Comparison of ENCODE assay signal across 9 cellular contexts in genomic region chr6:50030777-50031562, GRCh38. TPM values are rescaled to one million over a fixed set of nuclear protein-coding genes. Genes with fewer than 3 reads are reported as not detected.
DNase-seq lines count a peak whose midpoint lies in the region; ATAC-seq and TF ChIP-seq lines count a peak whose summit lies in the region.
"Had no signal": no experiment of that assay in that cellular context is flagged by ENCODE, and none has a peak within 500 bp of the region (broad histone marks: within the 10 kb centered on the region; RNA-seq: fewer than 3 reads in every experiment).

No MANE protein-coding gene starts in this region.

- DNase-seq in ELF-1 (ENCODE audit: low read depth, low spot score) (peak; percentile 81), PC-3 (peak; percentile 64), kidney tubule cell (ENCODE audit: low spot score) (peak; percentile 6), activated gamma-delta T cell (lab: John Stamatoyannopoulos, UW) (no peak), NCI-H128 (lab: John Stamatoyannopoulos, UW; ENCODE audit: unreplicated experiment) (no peak)
- DNase-seq in naive thymus-derived CD8-positive, alpha-beta T cell = no peak

- BruUV-seq in PC-3 (replicated peaks; lab: Mats Ljungman, UMichigan) = no TSS peak

- no peaks in the 10 kb centered on the region for H3K4me1 ChIP-seq in PC-3 (ENCODE audit: insufficient read depth, low read length)

- no peaks in the 10 kb centered on the region for H4K20me1 ChIP-seq in PC-3 (ENCODE audit: low read length)

- no peaks in the 10 kb centered on the region for H3K36me3 Mint-ChIP-seq in naive thymus-derived CD8-positive, alpha-beta T cell

- H3K9me3 ChIP-seq in PC-3 (ENCODE audit: low read length) = no peaks in the 10 kb centered on the region

- H3F3A ChIP-seq in PC-3 (ENCODE audit: low read length, unreplicated experiment) = no peaks in the 10 kb centered on the region

- no peaks in the 10 kb centered on the region for H3K36me3 ChIP-seq in PC-3 (ENCODE audit: low read depth, low read length)

- H3K27me3 Mint-ChIP-seq in naive thymus-derived CD8-positive, alpha-beta T cell = no peaks in the 10 kb centered on the region

- peak; percentile 85 for ATAC-seq in HG03159 (IDR thresholded peaks at IDR 0.05; ENCODE audit: unreplicated experiment)
- ATAC-seq in PC-3 = peak; percentile 88
- ATAC-seq in HG03571 (IDR thresholded peaks at IDR 0.05; ENCODE audit: unreplicated experiment) = no peak
- ATAC-seq in naive thymus-derived CD8-positive, alpha-beta T cell = no peak

- H3K9me3 Mint-ChIP-seq in naive thymus-derived CD8-positive, alpha-beta T cell = peaks cover 0 to 35% (median 9%) of the 10 kb centered on the region in 9 donors

- no peaks in the 10 kb centered on the region for H3K9me2 ChIP-seq in PC-3 (replicated peaks; ENCODE audit: low read length)

- no peak overlapping the region for H3K9ac ChIP-seq in PC-3 (ENCODE audit: low read length)

- no peak overlapping the region for H3K27ac ChIP-seq in PC-3 (ENCODE audit: low read length)

- no peaks in the 10 kb centered on the region for H3K4me1 Mint-ChIP-seq in naive thymus-derived CD8-positive, alpha-beta T cell

- intact Hi-C loops in PC-3 (cut with micrococcal nuclease) = loop anchor here (1.0 to 5.0 kb wide), 2 partner anchors 176 to 409 kb away; no protein-coding TSS in a partner anchor

- CTCF ChIA-PET in PC-3 (lab: Charles Lee) = interaction anchor here (0.6 to 0.7 kb wide), 2 partner anchors 32 to 152 kb away, joined by 3 to 4 read pairs; no protein-coding TSS in a partner anchor

- H3K4me3 ChIP-seq in PC-3 (ENCODE audit: low read length) = no peak overlapping the region

- peak overlapping the region; percentile 33 for H2AFZ ChIP-seq in PC-3 (ENCODE audit: low read length)

- H3K4me3 Mint-ChIP-seq in naive thymus-derived CD8-positive, alpha-beta T cell = no peak overlapping the region

- no peak overlapping the region for H3K27ac Mint-ChIP-seq in naive thymus-derived CD8-positive, alpha-beta T cell

- no peaks in the 10 kb centered on the region for H3K79me2 ChIP-seq in PC-3 (ENCODE audit: low read length)

- H3K4me2 ChIP-seq in PC-3 (ENCODE audit: low read length) = peak overlapping the region; percentile 58; the same call in 1 of the 2 replicates

- POLR2A ChIA-PET in PC-3 (lab: Charles Lee; ENCODE audit: unreplicated experiment) = interaction anchor here (0.6 kb wide), 1 partner anchor 10 kb away, joined by 4 read pairs; no protein-coding TSS in a partner anchor
- POLR2A ChIA-PET in naive thymus-derived CD8-positive, alpha-beta T cell (lab: Charles Lee) = no interaction called here

- H3K27me3 ChIP-seq in PC-3 (ENCODE audit: low read length) = peaks cover 33% of the 10 kb centered on the region

- peak; percentile 74 for TF ChIP-seq CTCF in PC-3 (conservative IDR thresholded peaks at IDR 0.05; ENCODE audit: low read depth, low read length)

RNA-seq across cellular contexts. Expression of gene DEFB110, which starts 9.2 kb away (rescaled TPM):
- total RNA-seq in PC-3 (2014; rRNA removed) = not detected in 2 replicates
- total RNA-seq in naive thymus-derived CD8-positive, alpha-beta T cell = not detected
- not detected for polyA plus RNA-seq in naive thymus-derived CD8-positive, alpha-beta T cell
- total RNA-seq: omental fat pad had no signal

RNA-seq across cellular contexts. Expression of gene DEFB112, which starts 18.8 kb away (rescaled TPM):
- not detected in 2 replicates for total RNA-seq in PC-3 (2014; rRNA removed)
- total RNA-seq in naive thymus-derived CD8-positive, alpha-beta T cell = not detected
- not detected for polyA plus RNA-seq in naive thymus-derived CD8-positive, alpha-beta T cell
- total RNA-seq: omental fat pad had no signal

Comparison
In these comparisons a context has a peak if more than half of its experiments do, and no peak if none do; other contexts are left out.
1. DNase-seq: peak in ELF-1 (single experiment), PC-3 (single experiment) and kidney tubule cell (single experiment); none in naive thymus-derived CD8-positive, alpha-beta T cell (0 of 10), activated gamma-delta T cell (single experiment) and NCI-H128 (single experiment).
2. ATAC-seq: peak in HG03159 (single experiment) and PC-3 (single experiment); none in HG03571 (single experiment) and naive thymus-derived CD8-positive, alpha-beta T cell (0 of 2).